8 cellular contexts compared by ENCODE assay signal in genomic region chr10:32190890-32191491, GRCh38.
DNase-seq lines count a peak whose midpoint lies in the region; ATAC-seq, FAIRE-seq and TF ChIP-seq lines count a peak whose summit lies in the region.

No MANE protein-coding gene starts in this region.

- H3K4me2 ChIP-seq in keratinocyte (ENCODE audit: control insufficient read depth, extremely low read depth, insufficient read depth, low read depth, low read length) = no peak overlapping the region

- H3K27me3 Mint-ChIP-seq in type B pancreatic cell = no peaks in the 10 kb centered on the region

- peak overlapping the region; percentile 34 for H3K27ac Mint-ChIP-seq in type B pancreatic cell

- H3K9me3 Mint-ChIP-seq in type B pancreatic cell = no peaks in the 10 kb centered on the region

- no peak overlapping the region for H3K4me3 Mint-ChIP-seq in type B pancreatic cell

- no peaks in the 10 kb centered on the region for H3K9me1 ChIP-seq in keratinocyte (ENCODE audit: control insufficient read depth, extremely low read depth, insufficient read depth, low read length)

- H3K4me1 ChIP-seq in adipocyte (ENCODE audit: control insufficient read depth, insufficient read depth, low read length) (no peaks in the 10 kb centered on the region), keratinocyte (ENCODE audit: control insufficient read depth, extremely low read depth, insufficient read depth, low read length) (no peaks in the 10 kb centered on the region)

- DNase-seq in DMS114 treated with DMSO at 0.1 percent for 48 hours (lab: John Stamatoyannopoulos, UW; ENCODE audit: unreplicated experiment) (peak; percentile 54), LNCaP clone FGC (ENCODE audit: low read depth) (no peak), adipocyte (ENCODE audit: low read depth) (peak; percentile 80), keratinocyte (ENCODE audit: low read depth, low spot score) (no peak), type B pancreatic cell (ENCODE audit: extremely low spot score, unreplicated experiment) (no peak), cerebellar nuclear complex (lab: John Stamatoyannopoulos, UW) (no peak), H4 (ENCODE audit: low spot score) (no peak)

- ATAC-seq in GM19351 (IDR thresholded peaks at IDR 0.05; ENCODE audit: unreplicated experiment) = peak; percentile 83

- no peak overlapping the region for H3K4me3 ChIP-seq in LNCaP clone FGC (ENCODE audit: low read depth, low read length)
- no peak overlapping the region for H3K4me3 ChIP-seq in adipocyte (ENCODE audit: low read length)
- H3K4me3 ChIP-seq in keratinocyte (ENCODE audit: control insufficient read depth in 2 of 3, extremely low read depth in 1 of 3, insufficient read depth in 2 of 3, low read depth in 1 of 3, low read length in 3 of 3) = no peak overlapping the region

- H3K36me3 Mint-ChIP-seq in type B pancreatic cell = no peaks in the 10 kb centered on the region

- peaks cover 3% of the 10 kb centered on the region for H3K4me1 Mint-ChIP-seq in type B pancreatic cell (ENCODE audit: unreplicated experiment)

- dilution Hi-C loops in keratinocyte (cut with MboI; ENCODE audit: extremely low pct_ligation_motif_present, low sequenced_read_pairs) = no loop called here

- no peak overlapping the region for H3K9ac ChIP-seq in adipocyte (ENCODE audit: low read length)
- no peak overlapping the region for H3K9ac ChIP-seq in keratinocyte (ENCODE audit: control insufficient read depth, extremely low read depth, insufficient read depth, low read length)

- no peak for FAIRE-seq in keratinocyte (lab: Jason Lieb, UNC)

- H3K36me3 ChIP-seq in adipocyte (ENCODE audit: control insufficient read depth, insufficient read depth, low read length, severe bottlenecking) (no peaks in the 10 kb centered on the region), keratinocyte (ENCODE audit: control insufficient read depth in 2 of 2, extremely low read depth in 1 of 2, insufficient read depth in 2 of 2, low read length in 2 of 2) (no peaks in the 10 kb centered on the region)

- H3K27me3 ChIP-seq in adipocyte (replicated peaks; ENCODE audit: control insufficient read depth, insufficient read depth, low read length) (no peaks in the 10 kb centered on the region), keratinocyte (ENCODE audit: control insufficient read depth, extremely low read depth, insufficient read depth, low read length) (no peaks in the 10 kb centered on the region)

- H3K27ac ChIP-seq in keratinocyte (ENCODE audit: control insufficient read depth, insufficient read depth, low read length) = no peak overlapping the region

- H4K20me1 ChIP-seq in keratinocyte (ENCODE audit: control insufficient read depth, extremely low read depth, insufficient read depth, low read length) = no peaks in the 10 kb centered on the region

- no peaks in the 10 kb centered on the region for H3K79me2 ChIP-seq in keratinocyte (ENCODE audit: control insufficient read depth, insufficient read depth, low read length)

- H2AFZ ChIP-seq in keratinocyte (ENCODE audit: control insufficient read depth, low read length) = no peak overlapping the region

- TF ChIP-seq CTCF in LNCaP clone FGC (IDR thresholded peaks at IDR 0.05; ENCODE audit: control insufficient read depth, extremely low read depth, insufficient read depth) (peak; percentile 62), keratinocyte (optimal IDR thresholded peaks at IDR 0.05 in 1 of 3, IDR thresholded peaks at IDR 0.05 in 1 of 3, conservative IDR thresholded peaks at IDR 0.05 in 1 of 3; ENCODE audit: extremely low read depth in 1 of 3, insufficient read depth in 2 of 3, low read length in 3 of 3) (peak in 2 of 3 experiments; percentile 32 to 40), type B pancreatic cell (conservative IDR thresholded peaks at IDR 0.05) (peak; percentile 86)

- H3K9me3 ChIP-seq in adipocyte (ENCODE audit: control insufficient read depth, low read length) = no peaks in the 10 kb centered on the region
- H3K9me3 ChIP-seq in keratinocyte (ENCODE audit: control insufficient read depth, low read depth, low read length) = no peaks in the 10 kb centered on the region

Comparison
In these comparisons a context has a peak if more than half of its experiments do, and no peak if none do; other contexts are left out.
1. DNase-seq: peak in DMS114 treated with DMSO at 0.1 percent for 48 hours (single experiment) and adipocyte (single experiment); none in LNCaP clone FGC (single experiment), keratinocyte (single experiment), type B pancreatic cell (single experiment), cerebellar nuclear complex (0 of 2) and H4 (single experiment).
2. CTCF ChIP-seq: peak in every context shown above with its lines; median percentile 86 in type B pancreatic cell; 62 in LNCaP clone FGC; 36 in keratinocyte.